ENCODE assay signal across 12 cellular contexts in genomic region chr12:17108877-17109520, GRCh38.
DNase-seq lines count a peak whose midpoint lies in the region; TF ChIP-seq lines count a peak whose summit lies in the region.
"Had no signal": no experiment of that assay in that cellular context is flagged by ENCODE, and none has a peak within 500 bp of the region (broad histone marks: within the 10 kb centered on the region; RNA-seq: fewer than 3 reads in every experiment).

No MANE protein-coding gene starts in this region.

- POLR2A ChIA-PET in HEK293T (lab: Yijun Ruan, JAX), result no interaction called here

- DNase-seq in HEK293T (ENCODE audit: extremely low spot score) (peak; percentile 3), NCI-H187 treated with DMSO at 0.1 percent for 48 hours (lab: John Stamatoyannopoulos, UW) (peak; percentile 6), RKO (ENCODE audit: low spot score) (peak; percentile 24), kidney tubule cell (ENCODE audit: low spot score) (peak; percentile 78), NCI-H2029 treated with DMSO at 0.1 percent for 48 hours (lab: John Stamatoyannopoulos, UW) (no peak), GM19240 (ENCODE audit: insufficient read length, low spot score) (no peak)
- DNase-seq in activated CD8-positive, alpha-beta memory T cell treated with anti-CD3 and anti-CD28 coated beads, Interleukin-2, amount 50 U/mL, for 4 hours, result no peak
- no peak for DNase-seq in activated T-cell treated with anti-CD3 and anti-CD28 coated beads, Interleukin-2, amount 50 U/mL, for 1 hour
- DNase-seq: activated CD4-positive, alpha-beta T cell treated with anti-CD3 and anti-CD28 coated beads, Interleukin-2, amount 10 ng/mL, durations not matched to agents 7 days and 5 days; NCI-H2171; occipital lobe; small intestine had no signal

- CTCF ChIA-PET in HEK293T (lab: Yijun Ruan, JAX), result no interaction called here

TF ChIP-seq in HEK293T, 16 proteins besides CTCF, POLR2A, EP300 and RAD21:
- no peak for TF ChIP-seq L3MBTL2 (conservative IDR thresholded peaks at IDR 0.05)
- no peak for TF ChIP-seq ELF4 (IDR thresholded peaks at IDR 0.05)
- TF ChIP-seq, protein P1, sequence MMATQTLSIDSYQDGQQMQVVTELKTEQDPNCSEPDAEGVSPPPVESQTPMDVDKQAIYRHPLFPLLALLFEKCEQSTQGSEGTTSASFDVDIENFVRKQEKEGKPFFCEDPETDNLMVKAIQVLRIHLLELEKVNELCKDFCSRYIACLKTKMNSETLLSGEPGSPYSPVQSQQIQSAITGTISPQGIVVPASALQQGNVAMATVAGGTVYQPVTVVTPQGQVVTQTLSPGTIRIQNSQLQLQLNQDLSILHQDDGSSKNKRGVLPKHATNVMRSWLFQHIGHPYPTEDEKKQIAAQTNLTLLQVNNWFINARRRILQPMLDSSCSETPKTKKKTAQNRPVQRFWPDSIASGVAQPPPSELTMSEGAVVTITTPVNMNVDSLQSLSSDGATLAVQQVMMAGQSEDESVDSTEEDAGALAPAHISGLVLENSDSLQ (IDR thresholded peaks at IDR 0.05), result peak; percentile 87

Comparison
In these comparisons a context has a peak if more than half of its experiments do, and no peak if none do; other contexts are left out.
1. DNase-seq: peak in HEK293T (single experiment), NCI-H187 treated with DMSO at 0.1 percent for 48 hours (single experiment), RKO (single experiment) and kidney tubule cell (single experiment); none in NCI-H2029 treated with DMSO at 0.1 percent for 48 hours (single experiment), activated CD8-positive, alpha-beta memory T cell treated with anti-CD3 and anti-CD28 coated beads, Interleukin-2, amount 50 U/mL, for 4 hours (single experiment), activated T-cell treated with anti-CD3 and anti-CD28 coated beads, Interleukin-2, amount 50 U/mL, for 1 hour (single experiment) and GM19240 (single experiment).